In genomic region chr7:2002561-2003450, GRCh38 we compare ENCODE assay signal across 1 cellular context.
TF ChIP-seq lines count a peak whose summit lies in the region.

No MANE protein-coding gene starts in this region.

TF ChIP-seq in HEK293T, 16 proteins besides CTCF, POLR2A, EP300 and RAD21 (continued from another document):
- TF ChIP-seq, protein P1, sequence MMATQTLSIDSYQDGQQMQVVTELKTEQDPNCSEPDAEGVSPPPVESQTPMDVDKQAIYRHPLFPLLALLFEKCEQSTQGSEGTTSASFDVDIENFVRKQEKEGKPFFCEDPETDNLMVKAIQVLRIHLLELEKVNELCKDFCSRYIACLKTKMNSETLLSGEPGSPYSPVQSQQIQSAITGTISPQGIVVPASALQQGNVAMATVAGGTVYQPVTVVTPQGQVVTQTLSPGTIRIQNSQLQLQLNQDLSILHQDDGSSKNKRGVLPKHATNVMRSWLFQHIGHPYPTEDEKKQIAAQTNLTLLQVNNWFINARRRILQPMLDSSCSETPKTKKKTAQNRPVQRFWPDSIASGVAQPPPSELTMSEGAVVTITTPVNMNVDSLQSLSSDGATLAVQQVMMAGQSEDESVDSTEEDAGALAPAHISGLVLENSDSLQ (IDR thresholded peaks at IDR 0.05), result no peak
- TF ChIP-seq NFRKB (IDR thresholded peaks at IDR 0.05), result no peak
- no peak for TF ChIP-seq CTBP1 (IDR thresholded peaks at IDR 0.05; ENCODE audit: borderline replicate concordance)
- TF ChIP-seq ZNF384 (IDR thresholded peaks at IDR 0.05), result no peak
- TF ChIP-seq LEF1 (IDR thresholded peaks at IDR 0.05; ENCODE audit: borderline replicate concordance), result no peak
- TF ChIP-seq BHLHE40 (IDR thresholded peaks at IDR 0.05; ENCODE audit: borderline replicate concordance), result no peak
- TF ChIP-seq TARDBP (IDR thresholded peaks at IDR 0.05), result no peak
- no peak for TF ChIP-seq HDGF (IDR thresholded peaks at IDR 0.05; ENCODE audit: borderline replicate concordance)
- no peak for TF ChIP-seq ARNT (IDR thresholded peaks at IDR 0.05)
